Comparison of ENCODE assay signal across 28 cellular contexts in genomic region chr6:39266375-39266774, GRCh38. TPM values are rescaled to one million over a fixed set of nuclear protein-coding genes. Genes with fewer than 3 reads are reported as not detected.
DNase-seq lines count a peak whose midpoint lies in the region; ATAC-seq and TF ChIP-seq lines count a peak whose summit lies in the region.
"Had no signal": no experiment of that assay in that cellular context is flagged by ENCODE, and none has a peak within 500 bp of the region (broad histone marks: within the 10 kb centered on the region; RNA-seq: fewer than 3 reads in every experiment).

No MANE protein-coding gene starts in this region.

- H3K27ac ChIP-seq in brain microvascular endothelial cell, result no peak overlapping the region
- H3K27ac ChIP-seq in tibial nerve, result no peak overlapping the region
- H3K27ac ChIP-seq: 22Rv1, parathyroid adenoma, right atrium auricular region had no signal

- H3K9me3 ChIP-seq in mucosa of descending colon (no peaks in the 10 kb centered on the region), tibial nerve (no peaks in the 10 kb centered on the region)
- H3K9me3 ChIP-seq: right atrium auricular region had no signal

- no peak for TF ChIP-seq POLR2A in tibial nerve (IDR thresholded peaks at IDR 0.05)

- in situ Hi-C loops in brain microvascular endothelial cell (cut with HindIII; ENCODE audit: low pct_ligation_motif_present, low sequenced_read_pairs), result no loop called here

- H3K36me3 ChIP-seq in mucosa of descending colon (ENCODE audit: low read depth) (no peaks in the 10 kb centered on the region), brain microvascular endothelial cell (replicated peaks) (no peaks in the 10 kb centered on the region), tibial nerve (no peaks in the 10 kb centered on the region)
- H3K36me3 ChIP-seq: right atrium auricular region had no signal

- DNase-seq in DMS53 (lab: John Stamatoyannopoulos, UW) (peak; percentile 55), DMS53 treated with DMSO at 0.1 percent for 48 hours (lab: John Stamatoyannopoulos, UW; ENCODE audit: unreplicated experiment) (no peak), HT-29 (ENCODE audit: low spot score) (peak; percentile 21), NCI-H510A treated with DMSO at 0.1 percent for 48 hours (lab: John Stamatoyannopoulos, UW) (peak; percentile 74), mucosa of descending colon (peak in 1 of 3 donors; percentile 55), brain microvascular endothelial cell (no peak), tibial nerve (ENCODE audit: low spot score in 2 of 2) (no peak)
- DNase-seq: activated CD4-positive, alpha-beta T cell treated with anti-CD3 and anti-CD28 coated beads for 4 hours; activated naive CD4-positive, alpha-beta T cell; Calu3; cerebellar nuclear complex; HFFc6; hippocampal formation; Karpas-422; left cardiac atrium; mammary epithelial cell; OCI-M1; Right ventricle myocardium superior; stimulated activated CD4-positive, alpha-beta T cell treated with anti-CD3 and anti-CD28 coated beads, Interleukin-4, amount 100 ng/mL, for 24 hours had no signal

- no peaks in the 10 kb centered on the region for H3K27me3 ChIP-seq in brain microvascular endothelial cell (replicated peaks)
- H3K27me3 ChIP-seq in tibial nerve, result no peaks in the 10 kb centered on the region
- H3K27me3 ChIP-seq: right atrium auricular region had no signal

- ATAC-seq in mucosa of descending colon (peak; percentile 99), GM21786 (IDR thresholded peaks at IDR 0.05; ENCODE audit: unreplicated experiment) (no peak)
- ATAC-seq: GM23338; left cardiac atrium; stimulated activated effector memory CD8-positive, alpha-beta T cell treated with anti-CD3 and anti-CD28 coated beads, Interleukin-12 subunit alpha, Interleukin-12 subunit beta, amount 100 ng/mL, for 72 hours had no signal

- TF ChIP-seq CTCF in mucosa of descending colon (IDR thresholded peaks at IDR 0.05) (no peak), brain microvascular endothelial cell (IDR thresholded peaks at IDR 0.05; ENCODE audit: low read depth, low read length, missing control alignments) (no peak), tibial nerve (IDR thresholded peaks at IDR 0.05) (no peak)

- intact Hi-C loops in mucosa of descending colon (cut with DNase I, micrococcal nuclease), result no loop called here

- H3K4me3 ChIP-seq in mucosa of descending colon (no peak overlapping the region), brain microvascular endothelial cell (ENCODE audit: low read depth, low read length) (no peak overlapping the region), tibial nerve (no peak overlapping the region)
- H3K4me3 ChIP-seq: GM23338, right atrium auricular region had no signal

- WGBS in tibial nerve, 2 donors, result 90 to 94% methylated on average over 2 of the region's 2 CpGs

- no peak for TF ChIP-seq EP300 in tibial nerve (IDR thresholded peaks at IDR 0.05)

- peaks cover 24% of the 10 kb centered on the region for H3K4me1 ChIP-seq in mucosa of descending colon (ENCODE audit: low read depth)
- H3K4me1 ChIP-seq in tibial nerve, result peaks cover 0 to 7% (median 0%) of the 10 kb centered on the region in 4 donors
- H3K4me1 ChIP-seq: right atrium auricular region had no signal

RNA-seq across cellular contexts. Expression of gene KCNK5, which starts 37.1 kb away (rescaled TPM):
- 31.8 and 35.3 TPM in 2 replicates for total RNA-seq in HT-29 (2014; rRNA removed; shearing (Covaris generic))
- 10 to 100 TPM; 33.6 to 69.8 (median 42.7) TPM for total RNA-seq in mucosa of descending colon
- total RNA-seq in tibial nerve, result 10 to 100 TPM; 16.7 to 20.0 (median 18.4) TPM
- total RNA-seq: endothelial cell of umbilical vein, HFFc6 had no signal

RNA-seq across cellular contexts. Expression of gene KCNK17, which starts 47.8 kb away (rescaled TPM):
- 0.13 TPM in 1 of 2 replicates, not detected in the other for total RNA-seq in HT-29 (2014; rRNA removed; shearing (Covaris generic))
- total RNA-seq in mucosa of descending colon, result under 1 TPM in 2 of 3 donors, not detected in 1; 0.24 to 0.63 TPM
- total RNA-seq in tibial nerve, result 1 to 10 TPM in 2 of 4 donors, not detected in 2; 1.1 to 1.7 TPM
- total RNA-seq: Calu3, endothelial cell of umbilical vein, HFFc6, Right ventricle myocardium superior, ureter had no signal

RNA-seq across cellular contexts. Expression of gene KCNK16, which starts 56.1 kb away (rescaled TPM):
- total RNA-seq in HT-29 (2014; rRNA removed; shearing (Covaris generic)), result not detected in 2 replicates
- total RNA-seq in mucosa of descending colon (not detected), tibial nerve (not detected)
- total RNA-seq: Calu3, endothelial cell of umbilical vein, GM23338, HFFc6, left cardiac atrium, mammary epithelial cell, neural crest cell, right atrium auricular region, Right ventricle myocardium superior, ureter had no signal

Comparison
In these comparisons a context has a peak if more than half of its experiments do, and no peak if none do; other contexts are left out.
1. DNase-seq: peak in DMS53 (single experiment), HT-29 (single experiment) and NCI-H510A treated with DMSO at 0.1 percent for 48 hours (single experiment); none in DMS53 treated with DMSO at 0.1 percent for 48 hours (single experiment), brain microvascular endothelial cell (single experiment) and tibial nerve (0 of 2).